Comparison of ENCODE assay signal across 9 cellular contexts in genomic region chr12:110677206-110677911, GRCh38. TPM values are rescaled to one million over a fixed set of nuclear protein-coding genes. Genes with fewer than 3 reads are reported as not detected.
DNase-seq lines count a peak whose midpoint lies in the region; ATAC-seq and TF ChIP-seq lines count a peak whose summit lies in the region.
"Had no signal": no experiment of that assay in that cellular context is flagged by ENCODE, and none has a peak within 500 bp of the region (broad histone marks: within the 10 kb centered on the region; RNA-seq: fewer than 3 reads in every experiment).

No MANE protein-coding gene starts in this region.

- H3K4me3 Mint-ChIP-seq in MCF 10A (ENCODE audit: unreplicated experiment): no peak overlapping the region

- TF ChIP-seq EP300 in suprapubic skin (IDR thresholded peaks at IDR 0.05): no peak

- peak; percentile 76 for ATAC-seq in GM21390 (IDR thresholded peaks at IDR 0.05; ENCODE audit: unreplicated experiment)
- peak; percentile 83 for ATAC-seq in HG03571 (IDR thresholded peaks at IDR 0.05; ENCODE audit: unreplicated experiment)

- H3K36me3 ChIP-seq in suprapubic skin: no peaks in the 10 kb centered on the region

- POLR2A ChIA-PET in GM10248 (lab: Yijun Ruan, JAX) (interaction anchor here (0.5 to 1.3 kb wide), 4 partner anchors 9 to 64 kb away, joined by 3 read pairs; partner anchors contain the start of gene TCTN1), MCF 10A (lab: Yijun Ruan, JAX) (no interaction called here)

- peak; percentile 77 for DNase-seq in GM10248 (ENCODE audit: extremely low spot score)
- DNase-seq in choroid plexus epithelial cell (ENCODE audit: low read depth): peak; percentile 85
- no peak for DNase-seq in NCI-H187 treated with DMSO at 0.1 percent for 48 hours (lab: John Stamatoyannopoulos, UW)
- DNase-seq in MCF 10A (ENCODE audit: unreplicated experiment): no peak
- no peak for DNase-seq in suprapubic skin (ENCODE audit: low spot score in 2 of 2)
- DNase-seq in SK-N-DZ (ENCODE audit: low spot score): no peak

- no peaks in the 10 kb centered on the region for H3K27me3 ChIP-seq in suprapubic skin

- 74% methylated on average over 5 of the region's 5 CpGs for WGBS in suprapubic skin

- H3K4me1 Mint-ChIP-seq in MCF 10A (ENCODE audit: insufficient read depth, unreplicated experiment): no peaks in the 10 kb centered on the region

- CTCF ChIA-PET in GM10248 (lab: Yijun Ruan, JAX): interaction anchor here (0.9 to 4.3 kb wide), 8 partner anchors 9 to 228 kb away, joined by 3 to 13 read pairs (median 4); partner anchors contain the start of gene ARPC3
- CTCF ChIA-PET in MCF 10A (lab: Yijun Ruan, JAX): interaction anchor here (0.6 to 0.7 kb wide), 2 partner anchors 257 to 346 kb away, joined by 3 to 4 read pairs; no protein-coding TSS in a partner anchor

- intact Hi-C loops in MCF 10A (cut with micrococcal nuclease): no loop called here

- no peaks in the 10 kb centered on the region for H3K9me3 ChIP-seq in suprapubic skin

- H3K36me3 Mint-ChIP-seq in MCF 10A (ENCODE audit: insufficient read depth, unreplicated experiment): no peaks in the 10 kb centered on the region

- H3K4me1 ChIP-seq in suprapubic skin: peaks cover 3% of the 10 kb centered on the region

- H3K27me3 Mint-ChIP-seq in MCF 10A (ENCODE audit: insufficient read depth, unreplicated experiment): peaks cover 22% of the 10 kb centered on the region

- TF ChIP-seq CTCF in GM10248 (IDR thresholded peaks at IDR 0.05; ENCODE audit: control extremely low read depth, extremely low read depth, low read depth, missing control alignments) (no peak), choroid plexus epithelial cell (conservative IDR thresholded peaks at IDR 0.05; ENCODE audit: low read depth, low read length) (no peak), MCF 10A (IDR thresholded peaks at IDR 0.05; ENCODE audit: unreplicated experiment) (no peak), suprapubic skin (IDR thresholded peaks at IDR 0.05) (no peak)

- no peak overlapping the region for H3K4me3 ChIP-seq in choroid plexus epithelial cell (ENCODE audit: low read depth, low read length)
- no peak overlapping the region for H3K4me3 ChIP-seq in suprapubic skin

- BruUV-seq in MCF 10A (replicated peaks; lab: Mats Ljungman, UMichigan): no TSS peak

- no peaks in the 10 kb centered on the region for H3K9me3 Mint-ChIP-seq in MCF 10A (ENCODE audit: unreplicated experiment)

- TF ChIP-seq POLR2A in suprapubic skin (IDR thresholded peaks at IDR 0.05): no peak

- no peak overlapping the region for H3K27ac ChIP-seq in suprapubic skin
- H3K27ac ChIP-seq: HL-60 had no signal

- no peak overlapping the region for H3K27ac Mint-ChIP-seq in MCF 10A (ENCODE audit: low read depth, unreplicated experiment)

RNA-seq across cellular contexts. Expression of gene HVCN1, which starts 11.6 kb away (rescaled TPM):
- total RNA-seq in MCF 10A (2022) (not detected in 2 replicates), suprapubic skin (1 to 10 TPM; 1.3 to 6.0 (median 1.9) TPM)
- 3.1 and 4.6 TPM in 2 replicates for polyA plus RNA-seq in SK-N-DZ (2014; cell fraction: cytosol; rRNA removed)
- 2.0 and 2.1 TPM in 2 replicates for polyA plus RNA-seq in SK-N-DZ (2014; cell fraction: nucleus; rRNA removed)

Comparison
In these comparisons a context has a peak if more than half of its experiments do, and no peak if none do; other contexts are left out.
1. DNase-seq: peak in GM10248 (single experiment) and choroid plexus epithelial cell (single experiment); none in NCI-H187 treated with DMSO at 0.1 percent for 48 hours (single experiment), MCF 10A (single experiment), suprapubic skin (0 of 2) and SK-N-DZ (single experiment).